In the genomic region with DNA sequence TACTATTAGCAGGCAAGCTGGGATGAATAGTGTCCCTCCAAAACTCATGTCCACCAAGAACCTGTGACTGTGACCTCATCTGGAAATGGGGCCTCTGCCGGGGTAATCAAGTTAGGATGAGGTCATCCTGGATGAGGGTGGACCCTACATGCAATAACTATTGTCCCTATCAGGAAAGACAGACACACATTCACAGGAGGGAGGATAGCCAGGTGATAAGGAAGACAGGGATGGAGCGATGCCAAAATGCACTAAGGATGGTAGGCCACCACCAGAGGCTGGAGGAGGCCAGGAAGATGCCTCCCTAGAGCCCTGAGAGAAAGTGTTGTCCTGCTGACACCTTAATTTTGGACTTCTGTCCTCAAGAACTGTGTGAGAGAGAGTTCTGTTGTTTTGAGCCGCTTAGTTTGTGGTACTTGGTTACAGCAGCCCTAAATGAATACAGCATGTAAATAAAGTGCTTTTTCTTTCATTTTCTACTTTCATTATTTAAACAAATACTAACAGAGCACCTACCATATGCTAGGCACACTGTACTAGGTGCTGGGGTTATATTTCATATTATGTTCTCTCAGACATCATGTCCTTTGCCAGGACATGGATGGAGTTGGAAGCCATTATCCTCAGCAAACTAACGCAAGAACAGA, we compare ENCODE assay signal across 19 cellular contexts.
A peak's percentile ranks its signal among the peaks of the same experiment; 100 is the strongest.
DNase-seq lines count a peak whose midpoint lies in the region; ATAC-seq, FAIRE-seq and TF ChIP-seq lines count a peak whose summit lies in the region.
"Had no signal": no experiment of that assay in that cellular context is flagged by ENCODE, and none has a peak within 500 bp of the region (broad histone marks: within the 10 kb centered on the region; RNA-seq: fewer than 3 reads in every experiment).

No MANE protein-coding gene starts in this region.

- H3K9me3 Mint-ChIP-seq in activated T-helper 17 cell treated with anti-CD3 and anti-CD28 coated beads, Interleukin-2, amount 50 U/mL, for 72 hours, result no peaks in the 10 kb centered on the region
- H3K9me3 Mint-ChIP-seq: activated CD8-positive, alpha-beta T cell treated with anti-CD3 and anti-CD28 coated beads for 36 hours; effector memory CD8-positive, alpha-beta T cell; GM23338; stimulated activated naive CD8-positive, alpha-beta T cell treated with anti-CD3 and anti-CD28 coated beads, Interleukin-15, amount 100 ng/mL, for 72 hours had no signal

- no peak; the same call in 2 of the 3 replicates for ATAC-seq in DND-41 (ENCODE audit: insufficient read depth, low read depth)
- ATAC-seq in GM19025 (IDR thresholded peaks at IDR 0.05; ENCODE audit: low read depth, unreplicated experiment), result peak; percentile 63
- ATAC-seq in HG03066 (IDR thresholded peaks at IDR 0.05; ENCODE audit: low read depth, unreplicated experiment), result peak; percentile 65
- peak; percentile 19 for ATAC-seq in activated T-helper 17 cell treated with anti-CD3 and anti-CD28 coated beads, Interleukin-2, amount 50 U/mL, for 72 hours (replicated peaks)
- ATAC-seq in pancreas, result no peak
- ATAC-seq: activated CD8-positive, alpha-beta T cell treated with anti-CD3 and anti-CD28 coated beads for 36 hours; effector memory CD8-positive, alpha-beta T cell; GM23338; left lobe of liver; Panc1; stimulated activated naive CD8-positive, alpha-beta T cell treated with anti-CD3 and anti-CD28 coated beads, Interleukin-15, amount 100 ng/mL, for 72 hours had no signal

- 90 to 91% methylated on average over 4 of the region's 4 CpGs for WGBS in pancreas, 2 donors

- no peaks in the 10 kb centered on the region for H3K27me3 Mint-ChIP-seq in activated T-helper 17 cell treated with anti-CD3 and anti-CD28 coated beads, Interleukin-2, amount 50 U/mL, for 72 hours
- H3K27me3 Mint-ChIP-seq: activated CD8-positive, alpha-beta T cell treated with anti-CD3 and anti-CD28 coated beads for 36 hours; stimulated activated naive CD8-positive, alpha-beta T cell treated with anti-CD3 and anti-CD28 coated beads, Interleukin-15, amount 100 ng/mL, for 72 hours had no signal

- no peaks in the 10 kb centered on the region for H3K79me2 ChIP-seq in DND-41 (ENCODE audit: insufficient read depth, low read length)

- no peak overlapping the region for H3K9ac ChIP-seq in DND-41 (ENCODE audit: low read depth, low read length)

- intact Hi-C loops in pancreas (cut with DNase I), result no loop called here

- H3K4me3 ChIP-seq in DND-41 (ENCODE audit: low read depth in 1 of 2, low read length in 2 of 2) (no peak overlapping the region), HAP-1 (no peak overlapping the region), pancreas (no peak overlapping the region)
- H3K4me3 ChIP-seq: GM23338 had no signal

- no peaks in the 10 kb centered on the region for H3K27me3 ChIP-seq in DND-41 (ENCODE audit: insufficient read depth, low read length, poor library complexity)
- H3K27me3 ChIP-seq in HAP-1 (ENCODE audit: low read depth), result no peaks in the 10 kb centered on the region
- no peaks in the 10 kb centered on the region for H3K27me3 ChIP-seq in pancreas

- H3K4me1 ChIP-seq in DND-41 (ENCODE audit: insufficient read depth, low read length) (no peaks in the 10 kb centered on the region), HAP-1 (no peaks in the 10 kb centered on the region), pancreas (no peaks in the 10 kb centered on the region)

- no peak for FAIRE-seq in pancreas (lab: Jason Lieb, UNC)
- FAIRE-seq: small intestine had no signal

- no peak for TF ChIP-seq CTCF in DND-41 (IDR thresholded peaks at IDR 0.05; ENCODE audit: borderline replicate concordance, extremely low read depth, low read length, poor library complexity, severe bottlenecking)
- TF ChIP-seq CTCF in pancreas (IDR thresholded peaks at IDR 0.05), result no peak

- no peak for DNase-seq in DND-41
- no peak for DNase-seq in SHP77 (lab: John Stamatoyannopoulos, UW)
- no peak for DNase-seq in HAP-1 (ENCODE audit: low spot score in 2 of 2)
- no peak for DNase-seq in pancreas
- DNase-seq in germinal center (ENCODE audit: low spot score), result no peak
- DNase-seq: activated CD8-positive, alpha-beta T cell treated with anti-CD3 and anti-CD28 coated beads for 36 hours; amygdala; effector memory CD8-positive, alpha-beta T cell; GDM1; NCI-H187 treated with DMSO at 0.1 percent for 48 hours; NCI-H510A; small intestine; stimulated activated naive CD8-positive, alpha-beta T cell treated with anti-CD3 and anti-CD28 coated beads, Interleukin-15, amount 100 ng/mL, for 72 hours had no signal

- no peaks in the 10 kb centered on the region for H3K9me3 ChIP-seq in DND-41 (ENCODE audit: insufficient read depth, low read length, severe bottlenecking)
- no peaks in the 10 kb centered on the region for H3K9me3 ChIP-seq in HAP-1
- no peaks in the 10 kb centered on the region for H3K9me3 ChIP-seq in pancreas

- H3K36me3 Mint-ChIP-seq in activated T-helper 17 cell treated with anti-CD3 and anti-CD28 coated beads, Interleukin-2, amount 50 U/mL, for 72 hours (ENCODE audit: low read depth), result no peaks in the 10 kb centered on the region

- H3K4me1 Mint-ChIP-seq in activated T-helper 17 cell treated with anti-CD3 and anti-CD28 coated beads, Interleukin-2, amount 50 U/mL, for 72 hours, result peaks cover 6% of the 10 kb centered on the region

- H4K20me1 ChIP-seq in DND-41 (ENCODE audit: insufficient read depth, low read length), result no peaks in the 10 kb centered on the region; the same call in 1 of the 2 replicates

- H3K27ac ChIP-seq in DND-41 (ENCODE audit: low read length) (0 out of 2 replicates have a peak overlapping the region, but pooled peaks have one; percentile 20), pancreas (no peak overlapping the region)

- H3K27ac Mint-ChIP-seq in activated T-helper 17 cell treated with anti-CD3 and anti-CD28 coated beads, Interleukin-2, amount 50 U/mL, for 72 hours, result no peak overlapping the region
- H3K27ac Mint-ChIP-seq: activated CD8-positive, alpha-beta T cell treated with anti-CD3 and anti-CD28 coated beads for 36 hours; effector memory CD8-positive, alpha-beta T cell; GM23338; stimulated activated naive CD8-positive, alpha-beta T cell treated with anti-CD3 and anti-CD28 coated beads, Interleukin-15, amount 100 ng/mL, for 72 hours had no signal

- H3K4me2 ChIP-seq in DND-41 (ENCODE audit: insufficient read depth, low read length), result no peak overlapping the region
- H3K4me2 ChIP-seq: GM23338 had no signal

- in situ Hi-C loops in HAP-1 (cut with MboI; ENCODE audit: low sequenced_read_pairs), result no loop called here

- H3K36me3 ChIP-seq in DND-41 (ENCODE audit: insufficient read depth, low read length), result peaks cover 20% of the 10 kb centered on the region
- H3K36me3 ChIP-seq in HAP-1 (replicated peaks), result 0 out of 2 replicates have a peak, but pooled peaks cover 5% of the 10 kb centered on the region
- H3K36me3 ChIP-seq in pancreas, result no peaks in the 10 kb centered on the region

- no peak overlapping the region for H2AFZ ChIP-seq in DND-41 (ENCODE audit: low read depth, low read length)
- H2AFZ ChIP-seq: GM23338 had no signal

- H3K4me3 Mint-ChIP-seq in activated T-helper 17 cell treated with anti-CD3 and anti-CD28 coated beads, Interleukin-2, amount 50 U/mL, for 72 hours, result no peak overlapping the region
- H3K4me3 Mint-ChIP-seq: activated CD8-positive, alpha-beta T cell treated with anti-CD3 and anti-CD28 coated beads for 36 hours; effector memory CD8-positive, alpha-beta T cell; GM23338; stimulated activated naive CD8-positive, alpha-beta T cell treated with anti-CD3 and anti-CD28 coated beads, Interleukin-15, amount 100 ng/mL, for 72 hours had no signal

Comparison
In these comparisons a context has a peak if more than half of its experiments do, and no peak if none do; other contexts are left out.
1. ATAC-seq: peak in GM19025 (single experiment), HG03066 (single experiment) and activated T-helper 17 cell treated with anti-CD3 and anti-CD28 coated beads, Interleukin-2, amount 50 U/mL, for 72 hours (single experiment); none in DND-41 (single experiment) and pancreas (0 of 4).